ENCODE assay signal across 1 cellular context in the genomic region with DNA sequence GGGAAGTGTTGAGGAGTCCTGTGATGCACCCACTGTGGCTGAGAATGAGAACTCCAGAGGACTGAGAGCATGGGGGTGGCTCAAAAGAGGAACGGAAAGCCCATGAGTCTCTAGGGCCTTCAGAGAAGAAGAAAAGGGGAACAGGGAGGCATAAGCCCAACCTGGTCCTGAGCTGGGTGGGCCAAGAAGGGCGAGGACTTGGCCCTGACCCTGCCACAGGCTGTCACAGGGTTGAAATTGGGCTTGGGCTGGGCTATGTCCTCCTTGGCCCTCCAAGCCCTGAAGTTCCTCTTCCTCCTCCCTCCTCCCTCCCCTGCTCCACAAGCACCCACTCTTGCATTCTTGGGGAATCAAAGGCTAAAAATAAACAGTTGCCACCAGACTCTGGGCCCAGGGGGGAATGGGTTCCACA.
TF ChIP-seq lines count a peak whose summit lies in the region.

No MANE protein-coding gene starts in this region.

TF ChIP-seq in GM12878, 131 proteins besides CTCF, POLR2A, EP300 and RAD21 (continued from another document):
- TF ChIP-seq BMI1 (IDR thresholded peaks at IDR 0.05; ENCODE audit: borderline replicate concordance), result peak; percentile 61; the same call in 1 of the 2 replicates
- TF ChIP-seq EED (IDR thresholded peaks at IDR 0.05; ENCODE audit: low read depth), result peak; percentile 97
- peak; percentile 58; the same call in 1 of the 2 replicates for TF ChIP-seq ZNF217 (IDR thresholded peaks at IDR 0.05)
- peak; percentile 100 for TF ChIP-seq SPI1 (IDR thresholded peaks at IDR 0.05; ENCODE audit: borderline replicate concordance, insufficient read depth, low read depth, low read length)
- no peak for TF ChIP-seq ZBED1 (IDR thresholded peaks at IDR 0.05; ENCODE audit: borderline replicate concordance)
- peak; percentile 49 for TF ChIP-seq ATF7 (IDR thresholded peaks at IDR 0.05; ENCODE audit: low read depth)
- no peak for TF ChIP-seq HDAC6 (IDR thresholded peaks at IDR 0.05; ENCODE audit: unreplicated experiment)
- peak; percentile 10 for TF ChIP-seq BCL3 (IDR thresholded peaks at IDR 0.05; ENCODE audit: borderline replicate concordance, insufficient read depth, low read depth, low read length, poor library complexity, severe bottlenecking)
- no peak for TF ChIP-seq SP1 (IDR thresholded peaks at IDR 0.05; ENCODE audit: low read depth, low read length)
- no peak for TF ChIP-seq BRCA1 (IDR thresholded peaks at IDR 0.05; ENCODE audit: low read depth, low read length)
- no peak for TF ChIP-seq CHD1 (IDR thresholded peaks at IDR 0.05; ENCODE audit: low read depth, low read length)
- no peak for TF ChIP-seq NR2C1 (IDR thresholded peaks at IDR 0.05)
- TF ChIP-seq GATAD2B (conservative IDR thresholded peaks at IDR 0.05; ENCODE audit: low read depth), result peak; percentile 83
- peak; percentile 94 for TF ChIP-seq IRF4 (IDR thresholded peaks at IDR 0.05; ENCODE audit: low read depth, low read length)
- no peak for TF ChIP-seq ZNF384 (IDR thresholded peaks at IDR 0.05; ENCODE audit: borderline replicate concordance, low read depth, low read length)
- TF ChIP-seq NFYA (IDR thresholded peaks at IDR 0.05; ENCODE audit: borderline replicate concordance, low read depth, low read length), result no peak
- 0 out of 4 replicates have a peak, but pooled peaks of 1 of the 2 experiments have one; percentile 11 for TF ChIP-seq SRF (IDR thresholded peaks at IDR 0.05; ENCODE audit: low read depth in 2 of 2, low read length in 2 of 2)
- TF ChIP-seq IKZF1 (conservative IDR thresholded peaks at IDR 0.05), result peak; percentile 98
- TF ChIP-seq TAF1 (IDR thresholded peaks at IDR 0.05; ENCODE audit: borderline replicate concordance, low read depth, low read length), result no peak
- no peak for TF ChIP-seq MAX (IDR thresholded peaks at IDR 0.05; ENCODE audit: low read depth, low read length)
- no peak for TF ChIP-seq REST (IDR thresholded peaks at IDR 0.05; ENCODE audit: low read depth, low read length)
- no peak for TF ChIP-seq ZSCAN29 (IDR thresholded peaks at IDR 0.05)
- 0 out of 3 replicates have a peak, but pooled peaks of 1 of the 2 experiments have one; percentile 39 for TF ChIP-seq EGR1 (IDR thresholded peaks at IDR 0.05; ENCODE audit: borderline replicate concordance in 1 of 2, low read depth in 2 of 2, low read length in 2 of 2)
- TF ChIP-seq SUZ12 (IDR thresholded peaks at IDR 0.05; ENCODE audit: unreplicated experiment), result no peak
- no peak for TF ChIP-seq RFX5 (IDR thresholded peaks at IDR 0.05; ENCODE audit: low read depth, low read length)
- no peak for TF ChIP-seq KLF5 (IDR thresholded peaks at IDR 0.05; ENCODE audit: partially characterized antibody)
- no peak for TF ChIP-seq NFXL1 (IDR thresholded peaks at IDR 0.05; ENCODE audit: borderline replicate concordance)
- no peak for TF ChIP-seq ATF2 (IDR thresholded peaks at IDR 0.05; ENCODE audit: low read length)
